ENCODE assay signal across 2 cellular contexts in the genomic region with DNA sequence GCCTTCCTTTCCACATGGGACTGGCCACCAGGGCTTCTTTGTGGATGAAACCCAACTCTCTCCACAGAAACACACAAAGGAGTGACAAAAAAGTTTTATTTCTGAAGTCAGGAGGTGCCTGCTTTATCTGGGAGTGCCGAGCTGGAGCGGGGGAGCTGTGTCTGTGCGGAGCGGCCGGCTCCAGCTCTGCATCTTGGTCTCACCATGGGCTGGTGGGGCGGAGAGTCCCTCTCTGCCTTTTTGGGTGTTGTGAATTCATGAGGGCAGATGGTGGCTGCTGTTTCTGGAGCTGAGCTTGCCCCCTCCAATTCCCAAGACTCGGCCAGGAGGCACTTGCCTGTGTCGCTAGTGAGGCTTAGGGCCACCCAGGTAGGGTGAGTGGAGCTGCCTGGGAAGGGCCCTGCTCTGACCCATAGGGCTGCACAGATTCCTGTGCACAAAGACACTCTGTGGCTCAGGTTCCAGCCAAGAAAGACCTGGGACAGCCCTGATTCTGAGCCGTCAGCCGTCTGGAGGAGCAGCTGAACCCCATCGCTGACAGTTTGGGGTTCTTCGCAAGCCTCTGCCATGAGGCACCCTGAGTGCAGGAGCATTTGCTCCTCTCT.
TF ChIP-seq lines count a peak whose summit lies in the region.

No MANE protein-coding gene starts in this region.

TF ChIP-seq in SK-N-SH, 30 proteins besides CTCF, POLR2A, EP300 and RAD21:
- no peak for TF ChIP-seq JUND (IDR thresholded peaks at IDR 0.05)
- TF ChIP-seq, protein P1, sequence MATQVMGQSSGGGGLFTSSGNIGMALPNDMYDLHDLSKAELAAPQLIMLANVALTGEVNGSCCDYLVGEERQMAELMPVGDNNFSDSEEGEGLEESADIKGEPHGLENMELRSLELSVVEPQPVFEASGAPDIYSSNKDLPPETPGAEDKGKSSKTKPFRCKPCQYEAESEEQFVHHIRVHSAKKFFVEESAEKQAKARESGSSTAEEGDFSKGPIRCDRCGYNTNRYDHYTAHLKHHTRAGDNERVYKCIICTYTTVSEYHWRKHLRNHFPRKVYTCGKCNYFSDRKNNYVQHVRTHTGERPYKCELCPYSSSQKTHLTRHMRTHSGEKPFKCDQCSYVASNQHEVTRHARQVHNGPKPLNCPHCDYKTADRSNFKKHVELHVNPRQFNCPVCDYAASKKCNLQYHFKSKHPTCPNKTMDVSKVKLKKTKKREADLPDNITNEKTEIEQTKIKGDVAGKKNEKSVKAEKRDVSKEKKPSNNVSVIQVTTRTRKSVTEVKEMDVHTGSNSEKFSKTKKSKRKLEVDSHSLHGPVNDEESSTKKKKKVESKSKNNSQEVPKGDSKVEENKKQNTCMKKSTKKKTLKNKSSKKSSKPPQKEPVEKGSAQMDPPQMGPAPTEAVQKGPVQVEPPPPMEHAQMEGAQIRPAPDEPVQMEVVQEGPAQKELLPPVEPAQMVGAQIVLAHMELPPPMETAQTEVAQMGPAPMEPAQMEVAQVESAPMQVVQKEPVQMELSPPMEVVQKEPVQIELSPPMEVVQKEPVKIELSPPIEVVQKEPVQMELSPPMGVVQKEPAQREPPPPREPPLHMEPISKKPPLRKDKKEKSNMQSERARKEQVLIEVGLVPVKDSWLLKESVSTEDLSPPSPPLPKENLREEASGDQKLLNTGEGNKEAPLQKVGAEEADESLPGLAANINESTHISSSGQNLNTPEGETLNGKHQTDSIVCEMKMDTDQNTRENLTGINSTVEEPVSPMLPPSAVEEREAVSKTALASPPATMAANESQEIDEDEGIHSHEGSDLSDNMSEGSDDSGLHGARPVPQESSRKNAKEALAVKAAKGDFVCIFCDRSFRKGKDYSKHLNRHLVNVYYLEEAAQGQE (IDR thresholded peaks at IDR 0.05; ENCODE audit: low read depth, low read length), result no peak
- TF ChIP-seq NFIC (IDR thresholded peaks at IDR 0.05; ENCODE audit: borderline replicate concordance), result no peak
- TF ChIP-seq, protein P2, sequence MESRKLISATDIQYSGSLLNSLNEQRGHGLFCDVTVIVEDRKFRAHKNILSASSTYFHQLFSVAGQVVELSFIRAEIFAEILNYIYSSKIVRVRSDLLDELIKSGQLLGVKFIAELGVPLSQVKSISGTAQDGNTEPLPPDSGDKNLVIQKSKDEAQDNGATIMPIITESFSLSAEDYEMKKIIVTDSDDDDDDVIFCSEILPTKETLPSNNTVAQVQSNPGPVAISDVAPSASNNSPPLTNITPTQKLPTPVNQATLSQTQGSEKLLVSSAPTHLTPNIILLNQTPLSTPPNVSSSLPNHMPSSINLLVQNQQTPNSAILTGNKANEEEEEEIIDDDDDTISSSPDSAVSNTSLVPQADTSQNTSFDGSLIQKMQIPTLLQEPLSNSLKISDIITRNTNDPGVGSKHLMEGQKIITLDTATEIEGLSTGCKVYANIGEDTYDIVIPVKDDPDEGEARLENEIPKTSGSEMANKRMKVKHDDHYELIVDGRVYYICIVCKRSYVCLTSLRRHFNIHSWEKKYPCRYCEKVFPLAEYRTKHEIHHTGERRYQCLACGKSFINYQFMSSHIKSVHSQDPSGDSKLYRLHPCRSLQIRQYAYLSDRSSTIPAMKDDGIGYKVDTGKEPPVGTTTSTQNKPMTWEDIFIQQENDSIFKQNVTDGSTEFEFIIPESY (IDR thresholded peaks at IDR 0.05; ENCODE audit: borderline replicate concordance, low read depth), result no peak
- TF ChIP-seq, protein P3, sequence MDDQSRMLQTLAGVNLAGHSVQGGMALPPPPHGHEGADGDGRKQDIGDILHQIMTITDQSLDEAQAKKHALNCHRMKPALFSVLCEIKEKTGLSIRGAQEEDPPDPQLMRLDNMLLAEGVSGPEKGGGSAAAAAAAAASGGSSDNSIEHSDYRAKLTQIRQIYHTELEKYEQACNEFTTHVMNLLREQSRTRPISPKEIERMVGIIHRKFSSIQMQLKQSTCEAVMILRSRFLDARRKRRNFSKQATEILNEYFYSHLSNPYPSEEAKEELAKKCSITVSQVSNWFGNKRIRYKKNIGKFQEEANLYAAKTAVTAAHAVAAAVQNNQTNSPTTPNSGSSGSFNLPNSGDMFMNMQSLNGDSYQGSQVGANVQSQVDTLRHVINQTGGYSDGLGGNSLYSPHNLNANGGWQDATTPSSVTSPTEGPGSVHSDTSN (IDR thresholded peaks at IDR 0.05), result no peak
- no peak for TF ChIP-seq FOXM1 (IDR thresholded peaks at IDR 0.05; ENCODE audit: low read depth)
- TF ChIP-seq SMC3 (IDR thresholded peaks at IDR 0.05; ENCODE audit: low read depth, low read length), result no peak
- TF ChIP-seq GABPA (IDR thresholded peaks at IDR 0.05; ENCODE audit: low read depth), result no peak
- no peak for TF ChIP-seq FOXJ3 (CRISPR knock-in tag; IDR thresholded peaks at IDR 0.05)
- no peak for TF ChIP-seq EZH2phosphoT487 (IDR thresholded peaks at IDR 0.05; ENCODE audit: borderline replicate concordance, low read depth)
- TF ChIP-seq, protein P4, sequence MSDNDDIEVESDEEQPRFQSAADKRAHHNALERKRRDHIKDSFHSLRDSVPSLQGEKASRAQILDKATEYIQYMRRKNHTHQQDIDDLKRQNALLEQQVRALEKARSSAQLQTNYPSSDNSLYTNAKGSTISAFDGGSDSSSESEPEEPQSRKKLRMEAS (IDR thresholded peaks at IDR 0.05; ENCODE audit: low read depth), result no peak
- TF ChIP-seq MEF2A (IDR thresholded peaks at IDR 0.05; ENCODE audit: borderline replicate concordance, low read depth), result no peak
- TF ChIP-seq SIN3A (IDR thresholded peaks at IDR 0.05; ENCODE audit: borderline replicate concordance, low read depth, low read length), result no peak
- TF ChIP-seq YY1 (IDR thresholded peaks at IDR 0.05; ENCODE audit: low read depth), result no peak
- TF ChIP-seq RCOR1 (IDR thresholded peaks at IDR 0.05; ENCODE audit: low read length), result no peak
- no peak for TF ChIP-seq FOSL2 (IDR thresholded peaks at IDR 0.05; ENCODE audit: borderline replicate concordance, low read depth)
- no peak for TF ChIP-seq CHD2 (IDR thresholded peaks at IDR 0.05; ENCODE audit: low read length, partially characterized antibody)

TF ChIP-seq in SK-N-SH treated with all-trans-retinoic acid at 6 μM for 48 hours, 23 proteins besides CTCF, POLR2A, EP300 and RAD21 (continued from another document):
- TF ChIP-seq, protein P5, sequence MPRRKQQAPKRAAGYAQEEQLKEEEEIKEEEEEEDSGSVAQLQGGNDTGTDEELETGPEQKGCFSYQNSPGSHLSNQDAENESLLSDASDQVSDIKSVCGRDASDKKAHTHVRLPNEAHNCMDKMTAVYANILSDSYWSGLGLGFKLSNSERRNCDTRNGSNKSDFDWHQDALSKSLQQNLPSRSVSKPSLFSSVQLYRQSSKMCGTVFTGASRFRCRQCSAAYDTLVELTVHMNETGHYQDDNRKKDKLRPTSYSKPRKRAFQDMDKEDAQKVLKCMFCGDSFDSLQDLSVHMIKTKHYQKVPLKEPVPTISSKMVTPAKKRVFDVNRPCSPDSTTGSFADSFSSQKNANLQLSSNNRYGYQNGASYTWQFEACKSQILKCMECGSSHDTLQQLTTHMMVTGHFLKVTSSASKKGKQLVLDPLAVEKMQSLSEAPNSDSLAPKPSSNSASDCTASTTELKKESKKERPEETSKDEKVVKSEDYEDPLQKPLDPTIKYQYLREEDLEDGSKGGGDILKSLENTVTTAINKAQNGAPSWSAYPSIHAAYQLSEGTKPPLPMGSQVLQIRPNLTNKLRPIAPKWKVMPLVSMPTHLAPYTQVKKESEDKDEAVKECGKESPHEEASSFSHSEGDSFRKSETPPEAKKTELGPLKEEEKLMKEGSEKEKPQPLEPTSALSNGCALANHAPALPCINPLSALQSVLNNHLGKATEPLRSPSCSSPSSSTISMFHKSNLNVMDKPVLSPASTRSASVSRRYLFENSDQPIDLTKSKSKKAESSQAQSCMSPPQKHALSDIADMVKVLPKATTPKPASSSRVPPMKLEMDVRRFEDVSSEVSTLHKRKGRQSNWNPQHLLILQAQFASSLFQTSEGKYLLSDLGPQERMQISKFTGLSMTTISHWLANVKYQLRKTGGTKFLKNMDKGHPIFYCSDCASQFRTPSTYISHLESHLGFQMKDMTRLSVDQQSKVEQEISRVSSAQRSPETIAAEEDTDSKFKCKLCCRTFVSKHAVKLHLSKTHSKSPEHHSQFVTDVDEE (CRISPR knock-in tag; IDR thresholded peaks at IDR 0.05), result no peak
- TF ChIP-seq ZNF70 (CRISPR knock-in tag; IDR thresholded peaks at IDR 0.05), result no peak
- TF ChIP-seq ZNF8 (CRISPR knock-in tag; IDR thresholded peaks at IDR 0.05), result no peak
- TF ChIP-seq, protein P6, sequence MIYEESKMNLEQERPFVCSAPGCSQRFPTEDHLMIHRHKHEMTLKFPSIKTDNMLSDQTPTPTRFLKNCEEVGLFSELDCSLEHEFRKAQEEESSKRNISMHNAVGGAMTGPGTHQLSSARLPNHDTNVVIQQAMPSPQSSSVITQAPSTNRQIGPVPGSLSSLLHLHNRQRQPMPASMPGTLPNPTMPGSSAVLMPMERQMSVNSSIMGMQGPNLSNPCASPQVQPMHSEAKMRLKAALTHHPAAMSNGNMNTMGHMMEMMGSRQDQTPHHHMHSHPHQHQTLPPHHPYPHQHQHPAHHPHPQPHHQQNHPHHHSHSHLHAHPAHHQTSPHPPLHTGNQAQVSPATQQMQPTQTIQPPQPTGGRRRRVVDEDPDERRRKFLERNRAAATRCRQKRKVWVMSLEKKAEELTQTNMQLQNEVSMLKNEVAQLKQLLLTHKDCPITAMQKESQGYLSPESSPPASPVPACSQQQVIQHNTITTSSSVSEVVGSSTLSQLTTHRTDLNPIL (CRISPR knock-in tag; IDR thresholded peaks at IDR 0.05; ENCODE audit: low read depth), result no peak
- TF ChIP-seq ZFP3 (CRISPR knock-in tag; IDR thresholded peaks at IDR 0.05), result no peak
- no peak for TF ChIP-seq SNAI2 (CRISPR knock-in tag; IDR thresholded peaks at IDR 0.05)
- no peak for TF ChIP-seq OSR1 (CRISPR knock-in tag; IDR thresholded peaks at IDR 0.05)
- TF ChIP-seq, protein P7, sequence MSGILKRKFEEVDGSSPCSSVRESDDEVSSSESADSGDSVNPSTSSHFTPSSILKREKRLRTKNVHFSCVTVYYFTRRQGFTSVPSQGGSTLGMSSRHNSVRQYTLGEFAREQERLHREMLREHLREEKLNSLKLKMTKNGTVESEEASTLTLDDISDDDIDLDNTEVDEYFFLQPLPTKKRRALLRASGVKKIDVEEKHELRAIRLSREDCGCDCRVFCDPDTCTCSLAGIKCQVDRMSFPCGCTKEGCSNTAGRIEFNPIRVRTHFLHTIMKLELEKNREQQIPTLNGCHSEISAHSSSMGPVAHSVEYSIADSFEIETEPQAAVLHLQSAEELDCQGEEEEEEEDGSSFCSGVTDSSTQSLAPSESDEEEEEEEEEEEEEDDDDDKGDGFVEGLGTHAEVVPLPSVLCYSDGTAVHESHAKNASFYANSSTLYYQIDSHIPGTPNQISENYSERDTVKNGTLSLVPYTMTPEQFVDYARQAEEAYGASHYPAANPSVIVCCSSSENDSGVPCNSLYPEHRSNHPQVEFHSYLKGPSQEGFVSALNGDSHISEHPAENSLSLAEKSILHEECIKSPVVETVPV (CRISPR knock-in tag; IDR thresholded peaks at IDR 0.05), result no peak
- TF ChIP-seq GLIS3 (CRISPR knock-in tag; IDR thresholded peaks at IDR 0.05), result no peak
- TF ChIP-seq TOX (CRISPR knock-in tag; IDR thresholded peaks at IDR 0.05; ENCODE audit: borderline replicate concordance), result no peak
